In the genomic region with DNA sequence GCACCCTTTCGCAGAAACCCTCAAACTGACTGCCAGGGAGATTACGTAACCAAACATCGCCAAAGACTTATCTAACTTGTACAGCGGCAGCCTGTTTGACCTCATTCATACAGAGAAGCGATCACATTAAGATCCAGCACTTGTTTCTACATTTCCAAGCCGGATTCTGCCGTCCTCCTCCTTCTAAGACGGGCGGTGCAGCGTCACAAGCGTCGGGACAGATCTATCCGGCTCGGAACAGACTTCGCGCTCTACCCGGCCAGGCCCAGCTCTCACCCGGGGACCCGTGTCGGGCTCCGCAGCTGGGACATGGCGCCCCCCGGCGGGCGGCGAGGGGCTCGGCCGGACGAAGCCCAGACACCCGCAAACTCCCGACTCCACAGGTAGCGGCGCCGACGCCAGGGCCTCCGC, we compare ENCODE assay signal across 8 cellular contexts. TPM values are rescaled to one million over a fixed set of nuclear protein-coding genes. Genes with fewer than 3 reads are reported as not detected.
DNase-seq lines count a peak whose midpoint lies in the region; ATAC-seq, FAIRE-seq and TF ChIP-seq lines count a peak whose summit lies in the region.

No MANE protein-coding gene starts in this region.

- H3K27me3 ChIP-seq in CD4-positive, alpha-beta memory T cell (ENCODE audit: insufficient read depth, low read length): no peaks in the 10 kb centered on the region
- H3K27me3 ChIP-seq in endothelial cell of umbilical vein (ENCODE audit: control insufficient read depth in 2 of 2, insufficient read depth in 2 of 2, low read length in 2 of 2): no peaks in the 10 kb centered on the region

- BruUV-seq in endothelial cell of umbilical vein (replicated peaks; lab: Mats Ljungman, UMichigan): no TSS peak

- no peak for TF ChIP-seq POLR2A in endothelial cell of umbilical vein (IDR thresholded peaks at IDR 0.05; ENCODE audit: low read depth, low read length)

- peak; percentile 74 for FAIRE-seq in endothelial cell of umbilical vein (lab: Jason Lieb, UNC)

- intact Hi-C loops in CD4-positive, alpha-beta memory T cell (cut with micrococcal nuclease): loop anchor here (1.0 to 5.0 kb wide), 5 partner anchors 99 to 259 kb away; partner anchors contain the start of genes OGDH and ZMIZ2
- intact Hi-C loops in endothelial cell of umbilical vein (cut with micrococcal nuclease): loop anchor here (1.0 to 5.0 kb wide), 3 partner anchors 100 to 265 kb away; partner anchors contain the start of genes OGDH, TBRG4 and ZMIZ2

- H3K4me3 Mint-ChIP-seq in CD4-positive, alpha-beta memory T cell: peak overlapping the region; percentile 87 to 98 (median 96)

- peaks cover 0 to 2% (median 0%) of the 10 kb centered on the region in 8 donors for H3K9me3 Mint-ChIP-seq in CD4-positive, alpha-beta memory T cell

- ATAC-seq in GM19452 (IDR thresholded peaks at IDR 0.05; ENCODE audit: unreplicated experiment) (peak; percentile 65), HG03565 (IDR thresholded peaks at IDR 0.05; ENCODE audit: unreplicated experiment) (peak; percentile 47)

- dilution Hi-C loops in endothelial cell of umbilical vein (cut with MboI; ENCODE audit: extremely low pct_ligation_motif_present, low sequenced_read_pairs): no loop called here

- peak; percentile 91 to 93 (median 92) for DNase-seq in CD4-positive, alpha-beta memory T cell
- DNase-seq in NK-92 (lab: John Stamatoyannopoulos, UW; ENCODE audit: unreplicated experiment) (peak; percentile 19), endothelial cell of umbilical vein (ENCODE audit: low read depth, low spot score) (peak; percentile 91), midbrain (lab: John Stamatoyannopoulos, UW) (peak; percentile 88)
- DNase-seq in activated CD8-positive, alpha-beta memory T cell treated with anti-CD3 and anti-CD28 coated beads, Interleukin-2, amount 50 U/mL, for 4 hours: peak; percentile 82
- DNase-seq in stimulated activated CD8-positive, alpha-beta memory T cell treated with anti-CD3 and anti-CD28 coated beads, Interleukin-15, amount 100 ng/mL, for 48 hours (ENCODE audit: low read depth in 2 of 2): peak; percentile 76

- POLR2A ChIA-PET in CD4-positive, alpha-beta memory T cell (lab: Charles Lee; ENCODE audit: partially characterized antibody): interaction anchor here (0.7 to 5.2 kb wide), 30 partner anchors 9 to 921 kb away, joined by 3 to 65 read pairs (median 10); partner anchors contain the start of genes DDX56, NUDCD3, OGDH and PPIA
- POLR2A ChIA-PET in endothelial cell of umbilical vein (lab: Charles Lee): interaction anchor here (1.2 to 2.0 kb wide), 6 partner anchors 35 to 265 kb away, joined by 3 to 10 read pairs (median 6); partner anchors contain the start of genes OGDH, PURB and TMED4

- H3K9me1 ChIP-seq in endothelial cell of umbilical vein (replicated peaks; ENCODE audit: control insufficient read depth, extremely low read depth, insufficient read depth, low read length): no peaks in the 10 kb centered on the region

- peaks cover 3% of the 10 kb centered on the region for H4K20me1 ChIP-seq in endothelial cell of umbilical vein (replicated peaks; ENCODE audit: control insufficient read depth, extremely low read depth, insufficient read depth, low read length)

- peak overlapping the region; percentile 83 for H3K4me2 ChIP-seq in endothelial cell of umbilical vein (ENCODE audit: insufficient read depth, low read length)

- peak overlapping the region; percentile 97 to 100 (median 100) for H3K27ac Mint-ChIP-seq in CD4-positive, alpha-beta memory T cell

- CTCF ChIA-PET in CD4-positive, alpha-beta memory T cell (lab: Charles Lee; ENCODE audit: partially characterized antibody): interaction anchor here (0.6 to 3.7 kb wide), 19 partner anchors 9 to 289 kb away, joined by 3 to 34 read pairs (median 3); partner anchors contain the start of genes OGDH, PURB and TMED4
- CTCF ChIA-PET in endothelial cell of umbilical vein (lab: Charles Lee): interaction anchor here (0.6 to 3.6 kb wide), 28 partner anchors 10 to 379 kb away, joined by 3 to 22 read pairs (median 5); partner anchors contain the start of genes OGDH, PPIA and TMED4

- H3K4me3 ChIP-seq in CD4-positive, alpha-beta memory T cell (ENCODE audit: low read length in 2 of 2): peak overlapping the region; percentile 49 to 62
- H3K4me3 ChIP-seq in endothelial cell of umbilical vein (replicated peaks in 1 of 3; ENCODE audit: insufficient read depth in 1 of 3, low read depth in 1 of 3, low read length in 3 of 3): peak overlapping the region; percentile 38 to 97 (median 65)

- peaks cover 18 to 46% (median 25%) of the 10 kb centered on the region in 4 donors for H3K4me1 Mint-ChIP-seq in CD4-positive, alpha-beta memory T cell

- peak overlapping the region; percentile 18 for H2AFZ ChIP-seq in endothelial cell of umbilical vein (ENCODE audit: low read depth, low read length)

- peaks cover 0 to 1% of the 10 kb centered on the region in 2 donors for H3K27me3 Mint-ChIP-seq in CD4-positive, alpha-beta memory T cell

- peak; percentile 89 to 94 for TF ChIP-seq CTCF in endothelial cell of umbilical vein (IDR thresholded peaks at IDR 0.05; ENCODE audit: extremely low read depth in 1 of 2, insufficient read depth in 1 of 2, low read depth in 1 of 2, low read length in 2 of 2)

- no peaks in the 10 kb centered on the region for H3K9me3 ChIP-seq in CD4-positive, alpha-beta memory T cell (ENCODE audit: control insufficient read depth in 1 of 2, low read length in 2 of 2)
- H3K9me3 ChIP-seq in endothelial cell of umbilical vein (replicated peaks; ENCODE audit: control insufficient read depth, insufficient read depth, low read length): no peaks in the 10 kb centered on the region

- peaks cover 2 to 16% of the 10 kb centered on the region in 2 donors for H3K36me3 Mint-ChIP-seq in CD4-positive, alpha-beta memory T cell

- H3K9ac ChIP-seq in endothelial cell of umbilical vein (replicated peaks; ENCODE audit: extremely low read depth, insufficient read depth, low read length): peak overlapping the region; percentile 67

- H3K79me2 ChIP-seq in endothelial cell of umbilical vein (ENCODE audit: control insufficient read depth, insufficient read depth, low read length): peaks cover 47% of the 10 kb centered on the region

- H3K4me1 ChIP-seq in CD4-positive, alpha-beta memory T cell (ENCODE audit: insufficient read depth, low read length): peaks cover 29% of the 10 kb centered on the region
- H3K4me1 ChIP-seq in endothelial cell of umbilical vein (ENCODE audit: control insufficient read depth, extremely low read depth, insufficient read depth, low read length): peaks cover 17% of the 10 kb centered on the region

- H3K27ac ChIP-seq in CD4-positive, alpha-beta memory T cell (ENCODE audit: low read depth, low read length): peak overlapping the region; percentile 90
- H3K27ac ChIP-seq in endothelial cell of umbilical vein (ENCODE audit: insufficient read depth, low read depth, low read length): peak overlapping the region; percentile 51

- H3K36me3 ChIP-seq in CD4-positive, alpha-beta memory T cell (ENCODE audit: insufficient read depth, low read length): peaks cover under 1% of the 10 kb centered on the region
- H3K36me3 ChIP-seq in endothelial cell of umbilical vein (ENCODE audit: control insufficient read depth in 2 of 2, extremely low read depth in 1 of 2, insufficient read depth in 2 of 2, low read length in 2 of 2): no peaks in the 10 kb centered on the region

TF ChIP-seq in endothelial cell of umbilical vein, 7 proteins besides CTCF, POLR2A, EP300 and RAD21 (continues in another document):
- no peak for TF ChIP-seq GATA2 (IDR thresholded peaks at IDR 0.05; ENCODE audit: insufficient read depth, insufficient read length, low read depth, low read length)
- no peak for TF ChIP-seq EZH2 (IDR thresholded peaks at IDR 0.05; ENCODE audit: borderline replicate concordance, low read depth, low read length, severe bottlenecking)
- no peak for TF ChIP-seq MYC (IDR thresholded peaks at IDR 0.05; ENCODE audit: low read depth, low read length)
- no peak for TF ChIP-seq POLR2AphosphoS5 (IDR thresholded peaks at IDR 0.05; ENCODE audit: insufficient read depth, low read depth, low read length)

RNA-seq across cellular contexts. Expression of gene H2AZ2, which starts 0.4 kb away (rescaled TPM):
- total RNA-seq in CD4-positive, alpha-beta memory T cell: 100 to 1,000 TPM; 168 to 169 TPM
- 100 to 1,000 TPM; 231 to 236 TPM for polyA plus RNA-seq in CD4-positive, alpha-beta memory T cell
- 226 and 232 TPM in 2 replicates for total RNA-seq in endothelial cell of umbilical vein
- polyA plus RNA-seq in endothelial cell of umbilical vein: 192 and 225 TPM in 2 replicates
- 270 and 309 TPM in 2 replicates for polyA plus RNA-seq in endothelial cell of umbilical vein (2011; cell fraction: cytosol; rRNA removed)
- polyA plus RNA-seq in endothelial cell of umbilical vein (2011; cell fraction: nucleus; rRNA removed): 101 and 114 TPM in 2 replicates
- 151 and 242 TPM in 2 replicates for polyA plus RNA-seq in endothelial cell of umbilical vein (2012)
- polyA minus RNA-seq in endothelial cell of umbilical vein: 134 and 158 TPM in 2 replicates
- polyA minus RNA-seq in endothelial cell of umbilical vein (2011; cell fraction: cytosol; rRNA and poly(A)+ RNA removed): 101 TPM
- 26.6 and 40.5 TPM in 2 replicates for polyA minus RNA-seq in endothelial cell of umbilical vein (2011; cell fraction: nucleus; rRNA and poly(A)+ RNA removed)

RNA-seq across cellular contexts. Expression of gene PURB, which starts 37.8 kb away (rescaled TPM):
- total RNA-seq in CD4-positive, alpha-beta memory T cell: 10 to 100 TPM; 26.6 to 27.4 TPM
- polyA plus RNA-seq in CD4-positive, alpha-beta memory T cell: 1 to 10 TPM; 1.1 to 2.2 TPM
- total RNA-seq in endothelial cell of umbilical vein: 25.0 and 25.5 TPM in 2 replicates
- polyA plus RNA-seq in endothelial cell of umbilical vein: 2.2 and 2.7 TPM in 2 replicates
- polyA plus RNA-seq in endothelial cell of umbilical vein (2011; cell fraction: cytosol; rRNA removed): 5.0 and 5.1 TPM in 2 replicates
- 5.1 and 6.9 TPM in 2 replicates for polyA plus RNA-seq in endothelial cell of umbilical vein (2011; cell fraction: nucleus; rRNA removed)
- 8.3 and 14.1 TPM in 2 replicates for polyA plus RNA-seq in endothelial cell of umbilical vein (2012)
- polyA minus RNA-seq in endothelial cell of umbilical vein: 5.9 and 6.2 TPM in 2 replicates
- polyA minus RNA-seq in endothelial cell of umbilical vein (2011; cell fraction: cytosol; rRNA and poly(A)+ RNA removed): 11.9 TPM
- 9.7 and 10.6 TPM in 2 replicates for polyA minus RNA-seq in endothelial cell of umbilical vein (2011; cell fraction: nucleus; rRNA and poly(A)+ RNA removed)

RNA-seq across cellular contexts. Expression of gene PPIA, which starts 51.0 kb away (rescaled TPM):
- 100 to 1,000 TPM; 677 to 707 TPM for total RNA-seq in CD4-positive, alpha-beta memory T cell
- 1,000 to 10,000 TPM; 2,815 to 3,590 TPM for polyA plus RNA-seq in CD4-positive, alpha-beta memory T cell
- 2,542 and 2,602 TPM in 2 replicates for total RNA-seq in endothelial cell of umbilical vein
- polyA plus RNA-seq in endothelial cell of umbilical vein: 4,328 and 5,159 TPM in 2 replicates
- 6,306 and 6,778 TPM in 2 replicates for polyA plus RNA-seq in endothelial cell of umbilical vein (2011; cell fraction: cytosol; rRNA removed)
- 2,365 and 2,568 TPM in 2 replicates for polyA plus RNA-seq in endothelial cell of umbilical vein (2011; cell fraction: nucleus; rRNA removed)
- 2,438 and 3,460 TPM in 2 replicates for polyA plus RNA-seq in endothelial cell of umbilical vein (2012)
- polyA minus RNA-seq in endothelial cell of umbilical vein: 1,934 and 2,592 TPM in 2 replicates
- polyA minus RNA-seq in endothelial cell of umbilical vein (2011; cell fraction: cytosol; rRNA and poly(A)+ RNA removed): 785 TPM
- 303 and 436 TPM in 2 replicates for polyA minus RNA-seq in endothelial cell of umbilical vein (2011; cell fraction: nucleus; rRNA and poly(A)+ RNA removed)

Comparison
In these comparisons a context has a peak if more than half of its experiments do, and no peak if none do; other contexts are left out.
1. Peak in every context shown above with its lines: DNase-seq, ATAC-seq, H3K4me3 ChIP-seq and H3K27ac ChIP-seq.
2. DNase-seq: peak in every context shown above with its lines; median percentile 92 in CD4-positive, alpha-beta memory T cell; 91 in endothelial cell of umbilical vein; 88 in midbrain; 82 in activated CD8-positive, alpha-beta memory T cell treated with anti-CD3 and anti-CD28 coated beads, Interleukin-2, amount 50 U/mL, for 4 hours; 76 in stimulated activated CD8-positive, alpha-beta memory T cell treated with anti-CD3 and anti-CD28 coated beads, Interleukin-15, amount 100 ng/mL, for 48 hours; 19 in NK-92.